1 cellular context compared by ENCODE assay signal in the genomic region with DNA sequence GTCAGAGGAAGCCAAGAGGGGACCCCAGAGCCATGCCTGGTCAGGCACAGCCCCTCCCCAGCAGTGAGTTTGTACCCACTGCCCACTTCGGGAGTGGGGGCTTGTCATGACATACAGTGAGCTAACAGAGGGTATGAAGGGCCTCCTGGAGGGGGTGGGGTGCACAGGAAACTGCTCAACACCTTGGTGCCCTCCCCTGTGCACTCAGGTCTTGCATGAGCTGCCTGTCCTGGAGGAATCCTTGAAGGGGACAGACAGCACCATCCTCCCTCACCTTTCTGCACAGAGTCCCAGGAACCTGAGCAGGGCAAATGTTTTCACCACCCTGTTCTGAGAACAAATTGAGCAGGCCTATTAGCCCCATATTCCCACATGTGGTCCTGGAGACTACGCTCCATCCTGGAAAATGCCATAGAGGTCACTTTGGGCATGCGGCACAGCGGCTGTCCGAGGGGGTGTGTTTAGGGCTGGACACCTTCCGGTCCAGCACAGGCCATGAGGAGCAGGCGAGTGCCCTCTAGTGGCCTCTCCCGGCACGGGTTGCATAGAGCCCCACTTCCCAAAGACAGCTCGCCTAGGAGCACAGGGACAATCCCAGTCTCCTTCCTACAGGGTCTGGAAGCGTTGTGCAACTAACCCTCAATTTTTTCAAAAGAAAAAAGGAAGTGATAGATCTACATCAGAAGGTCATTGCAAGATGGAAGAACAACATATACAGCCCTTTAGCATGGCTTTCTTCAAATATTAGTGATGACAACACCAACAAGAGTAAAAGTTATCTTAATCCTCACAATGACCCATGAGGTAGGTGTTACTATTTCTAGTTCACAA.
TF ChIP-seq lines count a peak whose summit lies in the region.

No MANE protein-coding gene starts in this region.

TF ChIP-seq in HepG2, 621 proteins besides CTCF, POLR2A, EP300 and RAD21 (continued from another document and continues in another):
- TF ChIP-seq, protein P1, sequence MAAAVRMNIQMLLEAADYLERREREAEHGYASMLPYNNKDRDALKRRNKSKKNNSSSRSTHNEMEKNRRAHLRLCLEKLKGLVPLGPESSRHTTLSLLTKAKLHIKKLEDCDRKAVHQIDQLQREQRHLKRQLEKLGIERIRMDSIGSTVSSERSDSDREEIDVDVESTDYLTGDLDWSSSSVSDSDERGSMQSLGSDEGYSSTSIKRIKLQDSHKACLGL (CRISPR knock-in tag; IDR thresholded peaks at IDR 0.05): no peak
- TF ChIP-seq, protein P2, sequence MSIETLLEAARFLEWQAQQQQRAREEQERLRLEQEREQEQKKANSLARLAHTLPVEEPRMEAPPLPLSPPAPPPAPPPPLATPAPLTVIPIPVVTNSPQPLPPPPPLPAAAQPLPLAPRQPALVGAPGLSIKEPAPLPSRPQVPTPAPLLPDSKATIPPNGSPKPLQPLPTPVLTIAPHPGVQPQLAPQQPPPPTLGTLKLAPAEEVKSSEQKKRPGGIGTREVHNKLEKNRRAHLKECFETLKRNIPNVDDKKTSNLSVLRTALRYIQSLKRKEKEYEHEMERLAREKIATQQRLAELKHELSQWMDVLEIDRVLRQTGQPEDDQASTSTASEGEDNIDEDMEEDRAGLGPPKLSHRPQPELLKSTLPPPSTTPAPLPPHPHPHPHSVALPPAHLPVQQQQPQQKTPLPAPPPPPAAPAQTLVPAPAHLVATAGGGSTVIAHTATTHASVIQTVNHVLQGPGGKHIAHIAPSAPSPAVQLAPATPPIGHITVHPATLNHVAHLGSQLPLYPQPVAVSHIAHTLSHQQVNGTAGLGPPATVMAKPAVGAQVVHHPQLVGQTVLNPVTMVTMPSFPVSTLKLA (IDR thresholded peaks at IDR 0.05): peak; percentile 45; the same call in 1 of the 2 replicates
- peak; percentile 41; the same call in 1 of the 2 replicates for TF ChIP-seq SP5 (CRISPR knock-in tag; IDR thresholded peaks at IDR 0.05; ENCODE audit: borderline replicate concordance, low read depth)
- TF ChIP-seq ATF3 (CRISPR knock-in tag; IDR thresholded peaks at IDR 0.05): 0 out of 2 replicates have a peak, but pooled peaks have one; percentile 20
- TF ChIP-seq, protein P3, sequence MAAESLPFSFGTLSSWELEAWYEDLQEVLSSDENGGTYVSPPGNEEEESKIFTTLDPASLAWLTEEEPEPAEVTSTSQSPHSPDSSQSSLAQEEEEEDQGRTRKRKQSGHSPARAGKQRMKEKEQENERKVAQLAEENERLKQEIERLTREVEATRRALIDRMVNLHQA (CRISPR knock-in tag; IDR thresholded peaks at IDR 0.05): no peak
- TF ChIP-seq ZNF180 (CRISPR knock-in tag; IDR thresholded peaks at IDR 0.05; ENCODE audit: borderline replicate concordance, low read depth): no peak
- TF ChIP-seq FOXA1 (IDR thresholded peaks at IDR 0.05): no peak
- TF ChIP-seq FOXA1 (CRISPR knock-in tag; IDR thresholded peaks at IDR 0.05): peak; percentile 44
- TF ChIP-seq ZNF761 (CRISPR knock-in tag; conservative IDR thresholded peaks at IDR 0.05): no peak
- TF ChIP-seq MEF2D (CRISPR knock-in tag; IDR thresholded peaks at IDR 0.05): peak; percentile 75
- TF ChIP-seq ZNF276 (CRISPR knock-in tag; IDR thresholded peaks at IDR 0.05; ENCODE audit: low read depth): 0 out of 2 replicates have a peak, but pooled peaks have one; percentile 73
- TF ChIP-seq, protein P4, sequence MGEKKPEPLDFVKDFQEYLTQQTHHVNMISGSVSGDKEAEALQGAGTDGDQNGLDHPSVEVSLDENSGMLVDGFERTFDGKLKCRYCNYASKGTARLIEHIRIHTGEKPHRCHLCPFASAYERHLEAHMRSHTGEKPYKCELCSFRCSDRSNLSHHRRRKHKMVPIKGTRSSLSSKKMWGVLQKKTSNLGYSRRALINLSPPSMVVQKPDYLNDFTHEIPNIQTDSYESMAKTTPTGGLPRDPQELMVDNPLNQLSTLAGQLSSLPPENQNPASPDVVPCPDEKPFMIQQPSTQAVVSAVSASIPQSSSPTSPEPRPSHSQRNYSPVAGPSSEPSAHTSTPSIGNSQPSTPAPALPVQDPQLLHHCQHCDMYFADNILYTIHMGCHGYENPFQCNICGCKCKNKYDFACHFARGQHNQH (CRISPR knock-in tag; IDR thresholded peaks at IDR 0.05): peak; percentile 81; the same call in 1 of the 2 replicates
- TF ChIP-seq ZKSCAN8 (CRISPR knock-in tag; IDR thresholded peaks at IDR 0.05; ENCODE audit: borderline replicate concordance): peak; percentile 70; the same call in 1 of the 2 replicates
- TF ChIP-seq, protein P5, sequence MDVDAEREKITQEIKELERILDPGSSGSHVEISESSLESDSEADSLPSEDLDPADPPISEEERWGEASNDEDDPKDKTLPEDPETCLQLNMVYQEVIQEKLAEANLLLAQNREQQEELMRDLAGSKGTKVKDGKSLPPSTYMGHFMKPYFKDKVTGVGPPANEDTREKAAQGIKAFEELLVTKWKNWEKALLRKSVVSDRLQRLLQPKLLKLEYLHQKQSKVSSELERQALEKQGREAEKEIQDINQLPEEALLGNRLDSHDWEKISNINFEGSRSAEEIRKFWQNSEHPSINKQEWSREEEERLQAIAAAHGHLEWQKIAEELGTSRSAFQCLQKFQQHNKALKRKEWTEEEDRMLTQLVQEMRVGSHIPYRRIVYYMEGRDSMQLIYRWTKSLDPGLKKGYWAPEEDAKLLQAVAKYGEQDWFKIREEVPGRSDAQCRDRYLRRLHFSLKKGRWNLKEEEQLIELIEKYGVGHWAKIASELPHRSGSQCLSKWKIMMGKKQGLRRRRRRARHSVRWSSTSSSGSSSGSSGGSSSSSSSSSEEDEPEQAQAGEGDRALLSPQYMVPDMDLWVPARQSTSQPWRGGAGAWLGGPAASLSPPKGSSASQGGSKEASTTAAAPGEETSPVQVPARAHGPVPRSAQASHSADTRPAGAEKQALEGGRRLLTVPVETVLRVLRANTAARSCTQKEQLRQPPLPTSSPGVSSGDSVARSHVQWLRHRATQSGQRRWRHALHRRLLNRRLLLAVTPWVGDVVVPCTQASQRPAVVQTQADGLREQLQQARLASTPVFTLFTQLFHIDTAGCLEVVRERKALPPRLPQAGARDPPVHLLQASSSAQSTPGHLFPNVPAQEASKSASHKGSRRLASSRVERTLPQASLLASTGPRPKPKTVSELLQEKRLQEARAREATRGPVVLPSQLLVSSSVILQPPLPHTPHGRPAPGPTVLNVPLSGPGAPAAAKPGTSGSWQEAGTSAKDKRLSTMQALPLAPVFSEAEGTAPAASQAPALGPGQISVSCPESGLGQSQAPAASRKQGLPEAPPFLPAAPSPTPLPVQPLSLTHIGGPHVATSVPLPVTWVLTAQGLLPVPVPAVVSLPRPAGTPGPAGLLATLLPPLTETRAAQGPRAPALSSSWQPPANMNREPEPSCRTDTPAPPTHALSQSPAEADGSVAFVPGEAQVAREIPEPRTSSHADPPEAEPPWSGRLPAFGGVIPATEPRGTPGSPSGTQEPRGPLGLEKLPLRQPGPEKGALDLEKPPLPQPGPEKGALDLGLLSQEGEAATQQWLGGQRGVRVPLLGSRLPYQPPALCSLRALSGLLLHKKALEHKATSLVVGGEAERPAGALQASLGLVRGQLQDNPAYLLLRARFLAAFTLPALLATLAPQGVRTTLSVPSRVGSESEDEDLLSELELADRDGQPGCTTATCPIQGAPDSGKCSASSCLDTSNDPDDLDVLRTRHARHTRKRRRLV (CRISPR knock-in tag; IDR thresholded peaks at IDR 0.05): no peak
- TF ChIP-seq ZSCAN5A (CRISPR knock-in tag; IDR thresholded peaks at IDR 0.05; ENCODE audit: borderline replicate concordance): peak; percentile 53; the same call in 1 of the 2 replicates
- TF ChIP-seq ZNF12 (CRISPR knock-in tag; IDR thresholded peaks at IDR 0.05): peak; percentile 41; the same call in 1 of the 2 replicates
- no peak for TF ChIP-seq SYNCRIP (IDR thresholded peaks at IDR 0.05; ENCODE audit: insufficient read depth, low read depth, low read length)
- TF ChIP-seq ZNF143 (CRISPR knock-in tag; IDR thresholded peaks at IDR 0.05): no peak
- peak; percentile 73 for TF ChIP-seq TAF1 (CRISPR knock-in tag; IDR thresholded peaks at IDR 0.05)
- no peak for TF ChIP-seq ZNF329 (CRISPR knock-in tag; IDR thresholded peaks at IDR 0.05; ENCODE audit: low read depth)
- TF ChIP-seq ISX (CRISPR knock-in tag; conservative IDR thresholded peaks at IDR 0.05): no peak
- TF ChIP-seq PRDM15 (CRISPR knock-in tag; IDR thresholded peaks at IDR 0.05): no peak
- peak; percentile 80 for TF ChIP-seq MIER2 (CRISPR knock-in tag; IDR thresholded peaks at IDR 0.05)
- no peak for TF ChIP-seq MED13 (CRISPR knock-in tag; IDR thresholded peaks at IDR 0.05)
- 0 out of 2 replicates have a peak, but pooled peaks have one; percentile 74 for TF ChIP-seq DZIP1 (CRISPR knock-in tag; IDR thresholded peaks at IDR 0.05)
- TF ChIP-seq ZFP36 (IDR thresholded peaks at IDR 0.05; ENCODE audit: borderline replicate concordance, low read depth, low read length, partially characterized antibody): no peak
- TF ChIP-seq ZNF672 (CRISPR knock-in tag; IDR thresholded peaks at IDR 0.05): no peak
- no peak for TF ChIP-seq ZNF703 (CRISPR knock-in tag; IDR thresholded peaks at IDR 0.05; ENCODE audit: borderline replicate concordance)
- TF ChIP-seq JUND (CRISPR knock-in tag; IDR thresholded peaks at IDR 0.05): no peak
- TF ChIP-seq ZFP82 (CRISPR knock-in tag; IDR thresholded peaks at IDR 0.05; ENCODE audit: borderline replicate concordance): no peak
